1 cellular context compared by ENCODE assay signal in genomic region chr20:44188752-44189151, GRCh38.
A peak's percentile ranks its signal among the peaks of the same experiment; 100 is the strongest.
TF ChIP-seq lines count a peak whose summit lies in the region.

No MANE protein-coding gene starts in this region.

TF ChIP-seq in HepG2, 621 proteins besides CTCF, POLR2A, EP300 and RAD21 (continued from another document and continues in another):
- TF ChIP-seq ZNF275 (CRISPR knock-in tag; IDR thresholded peaks at IDR 0.05; ENCODE audit: borderline replicate concordance) (no peak), NR2F1 (CRISPR knock-in tag; IDR thresholded peaks at IDR 0.05) (no peak), PBX3 (CRISPR knock-in tag; IDR thresholded peaks at IDR 0.05; ENCODE audit: borderline replicate concordance) (no peak), ZNF607 (CRISPR knock-in tag; IDR thresholded peaks at IDR 0.05; ENCODE audit: borderline replicate concordance) (0 out of 2 replicates have a peak, but pooled peaks have one; percentile 19), SALL1 (CRISPR knock-in tag; IDR thresholded peaks at IDR 0.05) (peak; percentile 22; the same call in 1 of the 2 replicates), ZNF18 (CRISPR knock-in tag; IDR thresholded peaks at IDR 0.05; ENCODE audit: insufficient replicate concordance) (peak; percentile 62), PBX2 (CRISPR knock-in tag; IDR thresholded peaks at IDR 0.05) (peak; percentile 79), ZNF609 (CRISPR knock-in tag; IDR thresholded peaks at IDR 0.05; ENCODE audit: borderline replicate concordance) (no peak), E2F2 (CRISPR knock-in tag; IDR thresholded peaks at IDR 0.05; ENCODE audit: borderline replicate concordance) (0 out of 2 replicates have a peak, but pooled peaks have one; percentile 26), HNF1B (CRISPR knock-in tag; IDR thresholded peaks at IDR 0.05) (peak; percentile 41; the same call in 1 of the 2 replicates), ZNF710 (CRISPR knock-in tag; IDR thresholded peaks at IDR 0.05; ENCODE audit: borderline replicate concordance) (peak; percentile 38; the same call in 1 of the 2 replicates), MEIS2 (CRISPR knock-in tag; IDR thresholded peaks at IDR 0.05) (peak; percentile 90), ETV5 (CRISPR knock-in tag; IDR thresholded peaks at IDR 0.05; ENCODE audit: borderline replicate concordance) (peak; percentile 47; the same call in 1 of the 2 replicates), ZNF773 (CRISPR knock-in tag; IDR thresholded peaks at IDR 0.05; ENCODE audit: borderline replicate concordance) (no peak), DRAP1 (CRISPR knock-in tag; IDR thresholded peaks at IDR 0.05) (peak; percentile 32; the same call in 1 of the 2 replicates), ZSCAN21 (CRISPR knock-in tag; IDR thresholded peaks at IDR 0.05; ENCODE audit: borderline replicate concordance) (no peak), HMGXB3 (CRISPR knock-in tag; IDR thresholded peaks at IDR 0.05; ENCODE audit: borderline replicate concordance) (0 out of 2 replicates have a peak, but pooled peaks have one; percentile 29), MEIS1 (CRISPR knock-in tag; IDR thresholded peaks at IDR 0.05; ENCODE audit: borderline replicate concordance) (peak; percentile 64; the same call in 1 of the 2 replicates), CREB3 (CRISPR knock-in tag; IDR thresholded peaks at IDR 0.05) (no peak), ZFP37 (CRISPR knock-in tag; IDR thresholded peaks at IDR 0.05; ENCODE audit: borderline replicate concordance) (0 out of 2 replicates have a peak, but pooled peaks have one; percentile 33), NFIB (CRISPR knock-in tag; IDR thresholded peaks at IDR 0.05; ENCODE audit: borderline replicate concordance) (no peak), ZNF576 (CRISPR knock-in tag; IDR thresholded peaks at IDR 0.05) (no peak), ZNF552 (CRISPR knock-in tag; IDR thresholded peaks at IDR 0.05; ENCODE audit: borderline replicate concordance) (no peak)
